ENCODE assay signal across 20 cellular contexts in the genomic region with DNA sequence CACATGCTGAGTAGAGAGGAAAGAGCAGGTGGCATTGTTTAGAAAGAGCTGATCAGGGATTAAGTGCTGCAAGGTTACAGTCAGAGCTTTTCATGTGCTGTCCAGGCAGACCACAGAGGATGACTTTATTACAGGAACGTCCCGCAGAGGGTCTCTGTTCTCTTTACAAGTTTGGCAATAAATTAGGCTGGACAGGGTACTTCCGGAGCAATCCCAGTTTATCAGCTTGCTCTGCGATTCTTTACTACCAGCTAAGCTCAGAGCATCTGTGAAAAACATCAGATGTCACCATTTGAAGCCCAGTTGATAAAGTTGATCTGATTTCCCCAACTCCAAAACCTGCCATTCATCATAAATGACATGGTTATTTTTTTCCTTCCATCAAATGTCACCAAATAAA.
DNase-seq lines count a peak whose midpoint lies in the region; ATAC-seq and TF ChIP-seq lines count a peak whose summit lies in the region.
"Had no signal": no experiment of that assay in that cellular context is flagged by ENCODE, and none has a peak within 500 bp of the region (broad histone marks: within the 10 kb centered on the region; RNA-seq: fewer than 3 reads in every experiment).

No MANE protein-coding gene starts in this region.

- no peaks in the 10 kb centered on the region for H3K27me3 Mint-ChIP-seq in WTC11 (ENCODE audit: low read depth)
- H3K27me3 Mint-ChIP-seq: CD4-positive, alpha-beta T cell had no signal

- H3K36me3 ChIP-seq in A673 (ENCODE audit: insufficient read depth, low read length, poor library complexity, severe bottlenecking), result no peaks in the 10 kb centered on the region
- H3K36me3 ChIP-seq: BE2C, HAP-1 had no signal

- intact Hi-C loops in A673 (cut with micrococcal nuclease; ENCODE audit: unreplicated experiment), result loop anchor here (5.0 kb wide), 1 partner anchor 152 kb away; no protein-coding TSS in a partner anchor

- no peak overlapping the region for H3K4me3 Mint-ChIP-seq in WTC11
- H3K4me3 Mint-ChIP-seq: CD4-positive, alpha-beta T cell had no signal

- H3K27ac Mint-ChIP-seq in WTC11, result no peak overlapping the region
- H3K27ac Mint-ChIP-seq: CD4-positive, alpha-beta T cell had no signal

- POLR2A ChIA-PET in A673 (lab: Charles Lee; ENCODE audit: low non-redundant PET), result no interaction called here
- POLR2A ChIA-PET in RWPE1 (lab: Yijun Ruan, JAX; ENCODE audit: low non-redundant PET), result no interaction called here
- POLR2A ChIA-PET in WTC11 (lab: Charles Lee), result no interaction called here

- ATAC-seq in HG02938 (IDR thresholded peaks at IDR 0.05; ENCODE audit: unreplicated experiment) (no peak), WTC11 (no peak), HG03108 (IDR thresholded peaks at IDR 0.05; ENCODE audit: unreplicated experiment) (no peak)
- ATAC-seq: K562 had no signal

- CTCF ChIA-PET in A673 (lab: Charles Lee), result no interaction called here
- CTCF ChIA-PET in RWPE1 (lab: Yijun Ruan, JAX), result no interaction called here
- CTCF ChIA-PET in WTC11 (lab: Charles Lee), result no interaction called here

- BruUV-seq in A673 (replicated peaks; lab: Mats Ljungman, UMichigan), result no TSS peak

- DNase-seq in A673 (ENCODE audit: low spot score), result peak; percentile 75
- DNase-seq in D341Med (ENCODE audit: low spot score), result peak; percentile 4
- peak; percentile 37 to 50 for DNase-seq in NCI-H524 (lab: John Stamatoyannopoulos, UW)
- peak; percentile 10 for DNase-seq in left kidney (ENCODE audit: low read depth, low spot score)
- no peak for DNase-seq in RWPE1 (ENCODE audit: low spot score)
- no peak for DNase-seq in WTC11 (ENCODE audit: low spot score)
- DNase-seq: ACHN; BE2C; Caco-2; CD4-positive, alpha-beta T cell; DMS153; DMS79; GF-D8; GOT3; IMR-90 had no signal

- no peaks in the 10 kb centered on the region for H3K27me3 ChIP-seq in A673 (replicated peaks; ENCODE audit: insufficient read depth, low read depth, low read length, poor library complexity)
- H3K27me3 ChIP-seq: BE2C had no signal

- H3K9me3 Mint-ChIP-seq in WTC11, result peaks cover 11% of the 10 kb centered on the region

- H3K4me1 Mint-ChIP-seq in WTC11, result peaks cover 4% of the 10 kb centered on the region

- H3K4me3 ChIP-seq in A673 (ENCODE audit: low read depth, low read length, poor library complexity, severe bottlenecking), result no peak overlapping the region
- H3K4me3 ChIP-seq: HAP-1, K562 had no signal

- no peaks in the 10 kb centered on the region for H3K36me3 Mint-ChIP-seq in WTC11

- H3K9me3 ChIP-seq in A673 (ENCODE audit: low read depth, low read length, poor library complexity, severe bottlenecking), result peaks cover 9% of the 10 kb centered on the region
- H3K9me3 ChIP-seq: BE2C, Caco-2, HAP-1 had no signal

- H3K4me1 ChIP-seq in A673 (ENCODE audit: insufficient read depth, low read length, poor library complexity, severe bottlenecking), result peaks cover 8% of the 10 kb centered on the region
- H3K4me1 ChIP-seq: BE2C, Caco-2, HAP-1 had no signal

- no peak for TF ChIP-seq CTCF in A673 (conservative IDR thresholded peaks at IDR 0.05; ENCODE audit: low read depth, low read length)
- TF ChIP-seq CTCF in RWPE1 (conservative IDR thresholded peaks at IDR 0.05; ENCODE audit: low read depth), result no peak
- TF ChIP-seq CTCF in WTC11 (IDR thresholded peaks at IDR 0.05), result no peak

- peak overlapping the region; percentile 21 for H3K27ac ChIP-seq in A673 (ENCODE audit: low read depth, low read length, poor library complexity, severe bottlenecking)
- no peak overlapping the region for H3K27ac ChIP-seq in RWPE1
- H3K27ac ChIP-seq: C4-2B had no signal

TF ChIP-seq in WTC11, 78 proteins besides CTCF, POLR2A, EP300 and RAD21 (continues in another document):
- TF ChIP-seq SMAD3 (CRISPR knock-in tag; IDR thresholded peaks at IDR 0.05; ENCODE audit: borderline replicate concordance) (no peak), MYBL2 (CRISPR knock-in tag; IDR thresholded peaks at IDR 0.05) (no peak), ELF4 (CRISPR knock-in tag; IDR thresholded peaks at IDR 0.05; ENCODE audit: low read depth) (no peak), HMGA2 (CRISPR knock-in tag; IDR thresholded peaks at IDR 0.05) (no peak), NFE2L1 (CRISPR knock-in tag; IDR thresholded peaks at IDR 0.05) (no peak), ZNF423 (CRISPR knock-in tag; IDR thresholded peaks at IDR 0.05) (no peak), ZNF121 (CRISPR knock-in tag; IDR thresholded peaks at IDR 0.05) (no peak), ZNF416 (CRISPR knock-in tag; IDR thresholded peaks at IDR 0.05) (no peak), IRF2 (CRISPR knock-in tag; IDR thresholded peaks at IDR 0.05; ENCODE audit: borderline replicate concordance, low read depth) (no peak), MXD4 (CRISPR knock-in tag; IDR thresholded peaks at IDR 0.05; ENCODE audit: borderline replicate concordance) (no peak), CREB1 (CRISPR knock-in tag; IDR thresholded peaks at IDR 0.05) (no peak), SOX15 (CRISPR knock-in tag; IDR thresholded peaks at IDR 0.05) (no peak), ZNF671 (CRISPR knock-in tag; IDR thresholded peaks at IDR 0.05) (no peak), ATF1 (CRISPR knock-in tag; IDR thresholded peaks at IDR 0.05) (no peak)
- TF ChIP-seq, protein P1, sequence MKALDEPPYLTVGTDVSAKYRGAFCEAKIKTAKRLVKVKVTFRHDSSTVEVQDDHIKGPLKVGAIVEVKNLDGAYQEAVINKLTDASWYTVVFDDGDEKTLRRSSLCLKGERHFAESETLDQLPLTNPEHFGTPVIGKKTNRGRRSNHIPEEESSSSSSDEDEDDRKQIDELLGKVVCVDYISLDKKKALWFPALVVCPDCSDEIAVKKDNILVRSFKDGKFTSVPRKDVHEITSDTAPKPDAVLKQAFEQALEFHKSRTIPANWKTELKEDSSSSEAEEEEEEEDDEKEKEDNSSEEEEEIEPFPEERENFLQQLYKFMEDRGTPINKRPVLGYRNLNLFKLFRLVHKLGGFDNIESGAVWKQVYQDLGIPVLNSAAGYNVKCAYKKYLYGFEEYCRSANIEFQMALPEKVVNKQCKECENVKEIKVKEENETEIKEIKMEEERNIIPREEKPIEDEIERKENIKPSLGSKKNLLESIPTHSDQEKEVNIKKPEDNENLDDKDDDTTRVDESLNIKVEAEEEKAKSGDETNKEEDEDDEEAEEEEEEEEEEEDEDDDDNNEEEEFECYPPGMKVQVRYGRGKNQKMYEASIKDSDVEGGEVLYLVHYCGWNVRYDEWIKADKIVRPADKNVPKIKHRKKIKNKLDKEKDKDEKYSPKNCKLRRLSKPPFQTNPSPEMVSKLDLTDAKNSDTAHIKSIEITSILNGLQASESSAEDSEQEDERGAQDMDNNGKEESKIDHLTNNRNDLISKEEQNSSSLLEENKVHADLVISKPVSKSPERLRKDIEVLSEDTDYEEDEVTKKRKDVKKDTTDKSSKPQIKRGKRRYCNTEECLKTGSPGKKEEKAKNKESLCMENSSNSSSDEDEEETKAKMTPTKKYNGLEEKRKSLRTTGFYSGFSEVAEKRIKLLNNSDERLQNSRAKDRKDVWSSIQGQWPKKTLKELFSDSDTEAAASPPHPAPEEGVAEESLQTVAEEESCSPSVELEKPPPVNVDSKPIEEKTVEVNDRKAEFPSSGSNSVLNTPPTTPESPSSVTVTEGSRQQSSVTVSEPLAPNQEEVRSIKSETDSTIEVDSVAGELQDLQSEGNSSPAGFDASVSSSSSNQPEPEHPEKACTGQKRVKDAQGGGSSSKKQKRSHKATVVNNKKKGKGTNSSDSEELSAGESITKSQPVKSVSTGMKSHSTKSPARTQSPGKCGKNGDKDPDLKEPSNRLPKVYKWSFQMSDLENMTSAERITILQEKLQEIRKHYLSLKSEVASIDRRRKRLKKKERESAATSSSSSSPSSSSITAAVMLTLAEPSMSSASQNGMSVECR (CRISPR knock-in tag; IDR thresholded peaks at IDR 0.05; ENCODE audit: borderline replicate concordance), result no peak
- TF ChIP-seq, protein P2, sequence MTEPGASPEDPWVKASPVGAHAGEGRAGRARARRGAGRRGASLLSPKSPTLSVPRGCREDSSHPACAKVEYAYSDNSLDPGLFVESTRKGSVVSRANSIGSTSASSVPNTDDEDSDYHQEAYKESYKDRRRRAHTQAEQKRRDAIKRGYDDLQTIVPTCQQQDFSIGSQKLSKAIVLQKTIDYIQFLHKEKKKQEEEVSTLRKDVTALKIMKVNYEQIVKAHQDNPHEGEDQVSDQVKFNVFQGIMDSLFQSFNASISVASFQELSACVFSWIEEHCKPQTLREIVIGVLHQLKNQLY (CRISPR knock-in tag; IDR thresholded peaks at IDR 0.05), result no peak
- TF ChIP-seq, protein P3, sequence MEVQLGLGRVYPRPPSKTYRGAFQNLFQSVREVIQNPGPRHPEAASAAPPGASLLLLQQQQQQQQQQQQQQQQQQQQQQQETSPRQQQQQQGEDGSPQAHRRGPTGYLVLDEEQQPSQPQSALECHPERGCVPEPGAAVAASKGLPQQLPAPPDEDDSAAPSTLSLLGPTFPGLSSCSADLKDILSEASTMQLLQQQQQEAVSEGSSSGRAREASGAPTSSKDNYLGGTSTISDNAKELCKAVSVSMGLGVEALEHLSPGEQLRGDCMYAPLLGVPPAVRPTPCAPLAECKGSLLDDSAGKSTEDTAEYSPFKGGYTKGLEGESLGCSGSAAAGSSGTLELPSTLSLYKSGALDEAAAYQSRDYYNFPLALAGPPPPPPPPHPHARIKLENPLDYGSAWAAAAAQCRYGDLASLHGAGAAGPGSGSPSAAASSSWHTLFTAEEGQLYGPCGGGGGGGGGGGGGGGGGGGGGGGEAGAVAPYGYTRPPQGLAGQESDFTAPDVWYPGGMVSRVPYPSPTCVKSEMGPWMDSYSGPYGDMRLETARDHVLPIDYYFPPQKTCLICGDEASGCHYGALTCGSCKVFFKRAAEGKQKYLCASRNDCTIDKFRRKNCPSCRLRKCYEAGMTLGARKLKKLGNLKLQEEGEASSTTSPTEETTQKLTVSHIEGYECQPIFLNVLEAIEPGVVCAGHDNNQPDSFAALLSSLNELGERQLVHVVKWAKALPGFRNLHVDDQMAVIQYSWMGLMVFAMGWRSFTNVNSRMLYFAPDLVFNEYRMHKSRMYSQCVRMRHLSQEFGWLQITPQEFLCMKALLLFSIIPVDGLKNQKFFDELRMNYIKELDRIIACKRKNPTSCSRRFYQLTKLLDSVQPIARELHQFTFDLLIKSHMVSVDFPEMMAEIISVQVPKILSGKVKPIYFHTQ (CRISPR knock-in tag; IDR thresholded peaks at IDR 0.05), result no peak
- TF ChIP-seq, protein P4, sequence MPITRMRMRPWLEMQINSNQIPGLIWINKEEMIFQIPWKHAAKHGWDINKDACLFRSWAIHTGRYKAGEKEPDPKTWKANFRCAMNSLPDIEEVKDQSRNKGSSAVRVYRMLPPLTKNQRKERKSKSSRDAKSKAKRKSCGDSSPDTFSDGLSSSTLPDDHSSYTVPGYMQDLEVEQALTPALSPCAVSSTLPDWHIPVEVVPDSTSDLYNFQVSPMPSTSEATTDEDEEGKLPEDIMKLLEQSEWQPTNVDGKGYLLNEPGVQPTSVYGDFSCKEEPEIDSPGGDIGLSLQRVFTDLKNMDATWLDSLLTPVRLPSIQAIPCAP (CRISPR knock-in tag; IDR thresholded peaks at IDR 0.05), result no peak

Comparison
In these comparisons a context has a peak if more than half of its experiments do, and no peak if none do; other contexts are left out.
1. DNase-seq: peak in A673 (single experiment), D341Med (single experiment), NCI-H524 (2 of 2) and left kidney (single experiment); none in RWPE1 (single experiment) and WTC11 (single experiment).